ENCODE assay signal across 8 cellular contexts in the genomic region with DNA sequence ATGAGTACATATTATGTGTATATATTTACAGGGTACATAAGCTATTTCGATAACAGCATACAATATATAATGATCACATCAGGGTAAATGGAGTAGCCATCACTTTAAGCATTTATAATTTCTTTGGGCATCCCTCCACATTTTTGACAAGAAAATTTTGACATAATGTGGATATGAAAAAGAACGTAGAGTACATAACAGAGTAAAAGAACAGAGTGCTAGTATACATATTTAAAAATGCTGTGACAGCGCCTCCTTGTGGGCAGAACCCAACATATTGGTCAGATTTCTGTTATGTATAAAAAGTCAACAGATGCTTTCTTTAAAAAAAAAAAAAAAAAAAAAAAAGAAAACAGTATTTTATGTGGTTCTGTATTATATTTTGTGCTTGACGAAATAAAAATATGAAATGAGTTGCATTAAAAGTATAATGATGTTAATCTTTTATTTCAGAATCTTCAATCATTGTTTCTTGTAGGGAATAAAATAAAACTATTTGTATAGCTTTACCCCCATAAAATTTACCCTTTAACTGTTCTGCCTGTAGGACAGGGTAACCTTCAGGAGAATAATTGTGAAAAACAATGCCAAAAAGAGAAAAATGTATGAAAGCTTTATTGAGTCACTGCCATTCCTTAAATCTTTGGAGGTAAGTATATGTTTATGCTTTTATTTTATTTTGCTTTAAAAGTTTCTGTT. TPM values are rescaled to one million over a fixed set of nuclear protein-coding genes. Genes with fewer than 3 reads are reported as not detected.
DNase-seq lines count a peak whose midpoint lies in the region; ATAC-seq and TF ChIP-seq lines count a peak whose summit lies in the region.

No MANE protein-coding gene starts in this region.

- peak; percentile 59 to 76 (median 68) for DNase-seq in CD8-positive, alpha-beta memory T cell
- DNase-seq in Jurkat, Clone E6-1 (ENCODE audit: low read depth, low spot score), result peak; percentile 70
- DNase-seq in Peyer's patch (peak; percentile 61 to 92 (median 81)), fibroblast of the conjunctiva (ENCODE audit: low read depth) (peak; percentile 50), trophoblast cell (peak; percentile 82 to 96), upper lobe of left lung (peak in 1 of 2 donors; percentile 69)
- DNase-seq in activated T-cell treated with anti-CD3 and anti-CD28 coated beads, Interleukin-2, amount 50 U/mL, for 48 hours, result peak; percentile 77 to 81

- TF ChIP-seq POLR2A in Peyer's patch (IDR thresholded peaks at IDR 0.05) (no peak), upper lobe of left lung (IDR thresholded peaks at IDR 0.05) (no peak)

- H3K9me3 Mint-ChIP-seq in CD8-positive, alpha-beta memory T cell, result no peaks in the 10 kb centered on the region

- H3K4me2 ChIP-seq in trophoblast cell (ENCODE audit: low read length), result no peak overlapping the region

- no CpG with 5 or more reads among the region's 4 CpGs for WGBS in trophoblast cell (ENCODE audit: extremely low coverage, insufficient coverage, insufficient read length)
- 22 to 24% methylated on average over 4 of the region's 4 CpGs for WGBS in upper lobe of left lung, 2 donors

- H3K4me3 Mint-ChIP-seq in CD8-positive, alpha-beta memory T cell, result no peak overlapping the region

- H3K79me2 ChIP-seq in trophoblast cell (ENCODE audit: control insufficient read depth, insufficient read depth, low read length, poor library complexity), result no peaks in the 10 kb centered on the region

- no peak overlapping the region for H2BK12ac ChIP-seq in trophoblast cell (ENCODE audit: low read length)

- H3K14ac ChIP-seq in trophoblast cell (ENCODE audit: low read length), result no peak overlapping the region

- H3K27ac Mint-ChIP-seq in CD8-positive, alpha-beta memory T cell, result peak overlapping the region in 1 of 8 donors; percentile 22

- no peak overlapping the region for H3K23ac ChIP-seq in trophoblast cell (ENCODE audit: low read length)

- no peak overlapping the region for H2BK5ac ChIP-seq in trophoblast cell (ENCODE audit: low read depth, low read length, poor library complexity)

- CTCF ChIA-PET in CD8-positive, alpha-beta memory T cell (lab: Charles Lee), result interaction anchor here (0.7 to 4.0 kb wide), 12 partner anchors 12 to 593 kb away, joined by 3 to 26 read pairs (median 4); partner anchors contain the start of genes CBLL1 and HBP1

- no peak overlapping the region for H4K8ac ChIP-seq in trophoblast cell (ENCODE audit: low read depth, low read length)

- no peaks in the 10 kb centered on the region for H3K36me3 Mint-ChIP-seq in CD8-positive, alpha-beta memory T cell

- H3K27ac ChIP-seq in CD8-positive, alpha-beta memory T cell (ENCODE audit: low read depth, low read length), result no peak overlapping the region
- H3K27ac ChIP-seq in Peyer's patch (no peak overlapping the region), trophoblast cell (ENCODE audit: low read depth, low read length) (no peak overlapping the region), upper lobe of left lung (no peak overlapping the region)

- H3K4ac ChIP-seq in trophoblast cell (ENCODE audit: low read depth, low read length), result no peak overlapping the region

- TF ChIP-seq CTCF in Peyer's patch (IDR thresholded peaks at IDR 0.05) (peak; percentile 31 to 73 (median 64)), upper lobe of left lung (IDR thresholded peaks at IDR 0.05) (peak; percentile 25 to 58 (median 45))

- H3K9me3 ChIP-seq in CD8-positive, alpha-beta memory T cell (ENCODE audit: low read length), result no peaks in the 10 kb centered on the region
- H3K9me3 ChIP-seq in Peyer's patch (no peaks in the 10 kb centered on the region), trophoblast cell (ENCODE audit: insufficient read depth, low read depth, low read length) (no peaks in the 10 kb centered on the region), upper lobe of left lung (no peaks in the 10 kb centered on the region)

- peaks cover 0 to 6% of the 10 kb centered on the region in 2 donors for H3K27me3 Mint-ChIP-seq in CD8-positive, alpha-beta memory T cell

- no peaks in the 10 kb centered on the region for H3K36me3 ChIP-seq in CD8-positive, alpha-beta memory T cell (ENCODE audit: insufficient read depth, low read length)
- no peaks in the 10 kb centered on the region for H3K36me3 ChIP-seq in Peyer's patch
- no peaks in the 10 kb centered on the region for H3K36me3 ChIP-seq in trophoblast cell (ENCODE audit: control insufficient read depth in 1 of 2, insufficient read depth in 2 of 2, low read length in 2 of 2)
- H3K36me3 ChIP-seq in upper lobe of left lung, result no peaks in the 10 kb centered on the region

- no peak for TF ChIP-seq EP300 in upper lobe of left lung (IDR thresholded peaks at IDR 0.05)

- POLR2A ChIA-PET in CD8-positive, alpha-beta memory T cell (lab: Charles Lee), result interaction anchor here (0.6 to 1.5 kb wide), 2 partner anchors 18 to 52 kb away, joined by 3 to 11 read pairs; partner anchors contain the start of gene HBP1

- peaks cover 0 to 11% (median 4%) of the 10 kb centered on the region in 3 donors for H3K4me1 Mint-ChIP-seq in CD8-positive, alpha-beta memory T cell

- H3K27me3 ChIP-seq in CD8-positive, alpha-beta memory T cell (ENCODE audit: insufficient read depth, low read length, poor library complexity, severe bottlenecking), result no peaks in the 10 kb centered on the region
- H3K27me3 ChIP-seq in Peyer's patch (no peaks in the 10 kb centered on the region), trophoblast cell (ENCODE audit: insufficient read depth, low read length) (no peaks in the 10 kb centered on the region), upper lobe of left lung (no peaks in the 10 kb centered on the region)

- H3K9ac ChIP-seq in trophoblast cell (ENCODE audit: low read length), result no peak overlapping the region

- no peak overlapping the region for H4K12ac ChIP-seq in trophoblast cell (ENCODE audit: low read depth, low read length)

- H2BK120ac ChIP-seq in trophoblast cell (ENCODE audit: insufficient read depth, low read length, poor library complexity), result no peak overlapping the region

- no peak overlapping the region for H2AFZ ChIP-seq in trophoblast cell (ENCODE audit: insufficient read depth, low read length, poor library complexity)

- no peak overlapping the region for H3K18ac ChIP-seq in trophoblast cell (ENCODE audit: low read length)

- H3K79me1 ChIP-seq in trophoblast cell (ENCODE audit: low read length), result no peaks in the 10 kb centered on the region

- H4K91ac ChIP-seq in trophoblast cell (ENCODE audit: low read depth, low read length), result no peak overlapping the region

- no peak overlapping the region for H2AK5ac ChIP-seq in trophoblast cell (ENCODE audit: low read length)

- no peak overlapping the region for H3K4me3 ChIP-seq in CD8-positive, alpha-beta memory T cell (ENCODE audit: low read length)
- no peak overlapping the region for H3K4me3 ChIP-seq in Jurkat, Clone E6-1 (ENCODE audit: low read length)
- H3K4me3 ChIP-seq in Peyer's patch (no peak overlapping the region), trophoblast cell (ENCODE audit: low read depth, low read length) (no peak overlapping the region), upper lobe of left lung (no peak overlapping the region)

- ATAC-seq in upper lobe of left lung (ENCODE audit: low FRiP score in 2 of 2) (peak in 1 of 2 donors; percentile 84), HG03280 (IDR thresholded peaks at IDR 0.05; ENCODE audit: unreplicated experiment) (no peak)

- no peaks in the 10 kb centered on the region for H3K4me1 ChIP-seq in CD8-positive, alpha-beta memory T cell (ENCODE audit: insufficient read depth, low read length)
- H3K4me1 ChIP-seq in Peyer's patch, result no peaks in the 10 kb centered on the region
- no peaks in the 10 kb centered on the region for H3K4me1 ChIP-seq in trophoblast cell (ENCODE audit: control insufficient read depth in 1 of 2, insufficient read depth in 2 of 2, low read length in 2 of 2)
- H3K4me1 ChIP-seq in upper lobe of left lung, result peaks cover 0 to 7% (median 4%) of the 10 kb centered on the region in 4 donors

RNA-seq across cellular contexts. Expression of gene HBP1, which starts 18.3 kb away (rescaled TPM):
- total RNA-seq in CD8-positive, alpha-beta memory T cell, result 10 to 100 TPM; 17.2 to 17.6 TPM
- 52.3 TPM for polyA plus RNA-seq in CD8-positive, alpha-beta memory T cell
- polyA plus RNA-seq in Jurkat, Clone E6-1 (2012; ENCODE audit: insufficient read depth, insufficient read length), result 20.1 TPM
- total RNA-seq in Peyer's patch (10 to 100 TPM; 57.6 to 67.7 (median 66.9) TPM), upper lobe of left lung (100 to 1,000 TPM in 1 of 6 donors, 10 to 100 TPM in 5; 55.5 to 113 (median 74.4) TPM)
- polyA plus RNA-seq in trophoblast cell (2013), result 57.3 and 66.9 TPM in 2 replicates
